8 cellular contexts compared by ENCODE assay signal in genomic region chr12:6788972-6789905, GRCh38. TPM values are rescaled to one million over a fixed set of nuclear protein-coding genes. Genes with fewer than 3 reads are reported as not detected.
DNase-seq lines count a peak whose midpoint lies in the region; ATAC-seq lines count a peak whose summit lies in the region.

CD4 (plus strand) TSS chr12:6789528; CDS start chr12:6800139, 10,611 bp downstream.

- peaks cover 54% of the 10 kb centered on the region for H3K4me1 Mint-ChIP-seq in T-helper 2 cell treated with Interferon-gamma antibody and Interleukin-4, amounts not matched to agents 5 μg/mL and 100 μg/mL, for 36 hours (ENCODE audit: low read depth)

- H3K4me1 ChIP-seq in duodenal mucosa (ENCODE audit: control insufficient read depth in 1 of 2, insufficient read depth in 2 of 2, low read length in 2 of 2) (peaks cover 0 to 19% of the 10 kb centered on the region in 2 donors), neuronal stem cell (ENCODE audit: control insufficient read depth in 2 of 2, insufficient read depth in 1 of 2, low read depth in 1 of 2, low read length in 2 of 2) (peaks cover 21 to 30% of the 10 kb centered on the region in 2 donors)

- H3K27me3 ChIP-seq in duodenal mucosa (ENCODE audit: control insufficient read depth in 1 of 2, insufficient read depth in 2 of 2, low read length in 2 of 2) (no peaks in the 10 kb centered on the region), neuronal stem cell (ENCODE audit: control insufficient read depth in 3 of 3, insufficient read depth in 3 of 3, low read depth in 1 of 3, low read length in 3 of 3) (no peaks in the 10 kb centered on the region)

- ATAC-seq in HG03460 (IDR thresholded peaks at IDR 0.05; ENCODE audit: unreplicated experiment), result no peak
- no peak for ATAC-seq in GM21528 (IDR thresholded peaks at IDR 0.05; ENCODE audit: low FRiP score, unreplicated experiment)

- H2BK12ac ChIP-seq in neuronal stem cell (ENCODE audit: low read length), result peak within 1 kb of the TSS; percentile 47

- H3K27ac ChIP-seq in duodenal mucosa (ENCODE audit: low read depth, low read length) (peak within 1 kb of the TSS; percentile 8), neuronal stem cell (replicated peaks; ENCODE audit: low read length) (no peak within 1 kb of the TSS)

- no peak within 1 kb of the TSS for H2BK5ac ChIP-seq in neuronal stem cell (ENCODE audit: low read length)

- peak; percentile 59 for DNase-seq in AG08396 (ENCODE audit: low spot score)
- DNase-seq in T-helper 2 cell treated with Interferon-gamma antibody and Interleukin-4, amounts not matched to agents 5 μg/mL and 100 μg/mL, for 36 hours (ENCODE audit: low spot score), result peak; percentile 87
- DNase-seq in neuronal stem cell (ENCODE audit: low spot score), result no peak
- no peak for DNase-seq in SHP77 treated with DMSO at 0.1 percent for 48 hours (lab: John Stamatoyannopoulos, UW)
- no peak for DNase-seq in NCI-H2227 treated with DMSO at 0.1 percent for 48 hours (lab: John Stamatoyannopoulos, UW)

- H3K14ac ChIP-seq in neuronal stem cell (ENCODE audit: low read length), result peak within 1 kb of the TSS; percentile 11

- peak within 1 kb of the TSS; percentile 65 to 69 for H3K4me3 ChIP-seq in duodenal mucosa (ENCODE audit: low read depth in 1 of 2, low read length in 2 of 2)
- H3K4me3 ChIP-seq in neuronal stem cell (ENCODE audit: low read length in 2 of 2), result peak within 1 kb of the TSS in 1 of 2 donors; percentile 51

- peaks cover 23% of the 10 kb centered on the region for H3K36me3 Mint-ChIP-seq in T-helper 2 cell treated with Interferon-gamma antibody and Interleukin-4, amounts not matched to agents 5 μg/mL and 100 μg/mL, for 36 hours (ENCODE audit: low read depth)

- H3K79me1 ChIP-seq in neuronal stem cell (ENCODE audit: low read depth, low read length), result no peaks in the 10 kb centered on the region

- H3K36me3 ChIP-seq in duodenal mucosa (ENCODE audit: control insufficient read depth in 1 of 2, insufficient read depth in 2 of 2, low read length in 2 of 2), result no peaks in the 10 kb centered on the region
- H3K36me3 ChIP-seq in neuronal stem cell (replicated peaks in 1 of 2; ENCODE audit: control insufficient read depth in 2 of 2, insufficient read depth in 2 of 2, low read length in 2 of 2), result no peaks in the 10 kb centered on the region

- H3K4me3 Mint-ChIP-seq in T-helper 2 cell treated with Interferon-gamma antibody and Interleukin-4, amounts not matched to agents 5 μg/mL and 100 μg/mL, for 36 hours, result peak within 1 kb of the TSS; percentile 97

- no peak within 1 kb of the TSS for H3K4ac ChIP-seq in neuronal stem cell (ENCODE audit: low read length)

- no peaks in the 10 kb centered on the region for H3K27me3 Mint-ChIP-seq in T-helper 2 cell treated with Interferon-gamma antibody and Interleukin-4, amounts not matched to agents 5 μg/mL and 100 μg/mL, for 36 hours (ENCODE audit: low read depth)

- H3K18ac ChIP-seq in neuronal stem cell (ENCODE audit: low read length), result peak within 1 kb of the TSS; percentile 72

- no peak within 1 kb of the TSS for H4K8ac ChIP-seq in neuronal stem cell (ENCODE audit: low read depth, low read length)

- H3K27ac Mint-ChIP-seq in T-helper 2 cell treated with Interferon-gamma antibody and Interleukin-4, amounts not matched to agents 5 μg/mL and 100 μg/mL, for 36 hours, result peak within 1 kb of the TSS; percentile 95

- H3K9me3 ChIP-seq in duodenal mucosa (ENCODE audit: control insufficient read depth in 1 of 2, low read length in 2 of 2) (no peaks in the 10 kb centered on the region), neuronal stem cell (replicated peaks in 1 of 2; ENCODE audit: control insufficient read depth in 2 of 2, insufficient read depth in 1 of 2, low read depth in 1 of 2, low read length in 2 of 2) (no peaks in the 10 kb centered on the region)

- peak within 1 kb of the TSS; percentile 53 for H2BK15ac ChIP-seq in neuronal stem cell (ENCODE audit: low read length)

- H3K9ac ChIP-seq in duodenal mucosa (ENCODE audit: low read depth in 1 of 2, low read length in 2 of 2) (peak within 1 kb of the TSS; percentile 49 to 55), neuronal stem cell (ENCODE audit: low read depth, low read length, poor library complexity) (no peak within 1 kb of the TSS)

- H3K9me3 Mint-ChIP-seq in T-helper 2 cell treated with Interferon-gamma antibody and Interleukin-4, amounts not matched to agents 5 μg/mL and 100 μg/mL, for 36 hours, result no peaks in the 10 kb centered on the region

- peak within 1 kb of the TSS; percentile 24 for H2AK5ac ChIP-seq in neuronal stem cell (ENCODE audit: low read depth, low read length)

- no peak within 1 kb of the TSS for H3K23ac ChIP-seq in neuronal stem cell (ENCODE audit: low read depth, low read length, poor library complexity)

- H2BK120ac ChIP-seq in neuronal stem cell (ENCODE audit: low read depth, low read length), result no peak within 1 kb of the TSS

- H2AFZ ChIP-seq in neuronal stem cell (ENCODE audit: low read length), result peak within 1 kb of the TSS; percentile 85

- no peak within 1 kb of the TSS for H4K91ac ChIP-seq in neuronal stem cell (ENCODE audit: low read depth, low read length, poor library complexity)

- H3K4me2 ChIP-seq in neuronal stem cell (ENCODE audit: insufficient read depth, low read length, poor library complexity, severe bottlenecking), result no peak within 1 kb of the TSS

- no CpG with 5 or more reads among the region's 18 CpGs for WGBS in neuronal stem cell (ENCODE audit: extremely low coverage in 2 of 2, insufficient read length in 2 of 2, insufficient replicate concordance in 1 of 2), 2 donors

RNA-seq across cellular contexts. Expression of gene CD4, which starts in this region (rescaled TPM):
- polyA plus RNA-seq in neuronal stem cell (2013, experiment 1 of 2), result 3.9 TPM
- 3.8 TPM for polyA plus RNA-seq in neuronal stem cell (2013, experiment 2 of 2)

Comparison
In these comparisons a context has a peak if more than half of its experiments do, and no peak if none do; other contexts are left out.
1. DNase-seq: peak in AG08396 (single experiment) and T-helper 2 cell treated with Interferon-gamma antibody and Interleukin-4, amounts not matched to agents 5 μg/mL and 100 μg/mL, for 36 hours (single experiment); none in neuronal stem cell (single experiment), SHP77 treated with DMSO at 0.1 percent for 48 hours (single experiment) and NCI-H2227 treated with DMSO at 0.1 percent for 48 hours (single experiment).